ENCODE assay signal across 10 cellular contexts in genomic region chr15:73628976-73629854, GRCh38. TPM values are rescaled to one million over a fixed set of nuclear protein-coding genes. Genes with fewer than 3 reads are reported as not detected.
A peak's percentile ranks its signal among the peaks of the same experiment; 100 is the strongest.
DNase-seq lines count a peak whose midpoint lies in the region; ATAC-seq and TF ChIP-seq lines count a peak whose summit lies in the region.
"Had no signal": no experiment of that assay in that cellular context is flagged by ENCODE, and none has a peak within 500 bp of the region (broad histone marks: within the 10 kb centered on the region; RNA-seq: fewer than 3 reads in every experiment).

No MANE protein-coding gene starts in this region.

- no peak overlapping the region for H4K91ac ChIP-seq in H9 (ENCODE audit: insufficient read length, low read depth, low read length)

- ATAC-seq in HG03025 (IDR thresholded peaks at IDR 0.05; ENCODE audit: low FRiP score, unreplicated experiment) (no peak), HG02852 (IDR thresholded peaks at IDR 0.05; ENCODE audit: unreplicated experiment) (no peak)
- ATAC-seq: stimulated activated memory B cell treated with anti-CD40 and anti-IgM and Interleukin-4, amounts not matched to agents 10 μg/mL and 1 μg/mL and 100 μg/mL, for 72 hours had no signal

- peaks cover 12% of the 10 kb centered on the region for H3K23me2 ChIP-seq in H9 (ENCODE audit: insufficient read length, low read depth, low read length, poor library complexity, severe bottlenecking)

- WGBS in H9 (ENCODE audit: extremely low coverage, insufficient read length, low lambda C conversion rate), result no CpG with 5 or more reads among the region's 7 CpGs

- no peaks in the 10 kb centered on the region for H4K20me1 ChIP-seq in H9 (ENCODE audit: control insufficient read depth, insufficient read depth, insufficient read length)

- H2BK120ac ChIP-seq in H9 (ENCODE audit: low read depth, low read length, poor library complexity, severe bottlenecking), result no peak overlapping the region

- H4K5ac ChIP-seq in H9 (ENCODE audit: insufficient read length, low read depth, low read length), result no peak overlapping the region

- H3K4me1 Mint-ChIP-seq in H9, result peaks cover 53% of the 10 kb centered on the region in 2 experiments

- peaks cover 37% of the 10 kb centered on the region; the same call in 1 of the 2 replicates for H3K79me2 ChIP-seq in H9 (ENCODE audit: insufficient read depth, low read length)

- no peak overlapping the region for H3K4ac ChIP-seq in H9 (ENCODE audit: low read depth, low read length)

- no peak overlapping the region for H2BK5ac ChIP-seq in H9 (ENCODE audit: insufficient read length, low read length)

- no peak overlapping the region for H3K18ac ChIP-seq in H9 (ENCODE audit: insufficient read length, low read depth, low read length)

- peak overlapping the region in 2 of 3 experiments; percentile 25 to 71; a peak in 1 of 7 replicates for H3K27ac Mint-ChIP-seq in H9
- H3K27ac Mint-ChIP-seq: stimulated activated memory B cell treated with anti-CD40 and anti-IgM and Interleukin-4, amounts not matched to agents 10 μg/mL and 1 μg/mL and 100 μg/mL, for 72 hours had no signal

- H3K9me3 ChIP-seq in H9 (ENCODE audit: control insufficient read depth, low read depth, low read length), result no peaks in the 10 kb centered on the region

- DNase-seq in H9 (no peak), NCI-H69 (lab: John Stamatoyannopoulos, UW) (peak; percentile 35), epithelial cell of esophagus (ENCODE audit: low read depth) (peak; percentile 73), retina (peak; percentile 45), activated gamma-delta T cell treated with Interleukin-2 at 50 U/mL for 16 hours (no peak)
- DNase-seq: activated CD4-positive, alpha-beta T cell treated with anti-CD3 and anti-CD28 coated beads for 4 hours; brain microvascular endothelial cell had no signal

- no peak overlapping the region for H2BK15ac ChIP-seq in H9 (ENCODE audit: low read depth, low read length)

- no peaks in the 10 kb centered on the region for H3K36me3 Mint-ChIP-seq in H9 (ENCODE audit: insufficient read depth in 1 of 3, low read depth in 3 of 3)

- H3K27me3 ChIP-seq in H9 (ENCODE audit: insufficient read depth, low read length), result no peaks in the 10 kb centered on the region
- H3K27me3 ChIP-seq: brain microvascular endothelial cell had no signal

- no peak overlapping the region for H2AFZ ChIP-seq in H9 (ENCODE audit: low read length)

- H3T11ph ChIP-seq in H9 (ENCODE audit: low read length), result no peak overlapping the region

- H2BK20ac ChIP-seq in H9 (ENCODE audit: low read depth, low read length, poor library complexity, severe bottlenecking), result no peak overlapping the region

- H4K8ac ChIP-seq in H9 (replicated peaks; ENCODE audit: insufficient read length, low read depth, low read length), result no peak overlapping the region

- H3K27ac ChIP-seq in H9 (ENCODE audit: insufficient read length, low read depth, low read length), result no peak overlapping the region
- H3K27ac ChIP-seq: brain microvascular endothelial cell had no signal

- peaks cover 8% of the 10 kb centered on the region; the same call in 1 of the 2 replicates for H3K4me1 ChIP-seq in H9 (ENCODE audit: insufficient read depth, low read length)

- H3K4me3 Mint-ChIP-seq in H9, result no peak overlapping the region
- H3K4me3 Mint-ChIP-seq: stimulated activated memory B cell treated with anti-CD40 and anti-IgM and Interleukin-4, amounts not matched to agents 10 μg/mL and 1 μg/mL and 100 μg/mL, for 72 hours had no signal

- no peak overlapping the region for H3K4me3 ChIP-seq in epithelial cell of esophagus (ENCODE audit: low read length)

- no peak overlapping the region for H3K9ac ChIP-seq in H9 (ENCODE audit: extremely low read depth, insufficient read length, low read length)

- no peak overlapping the region for H3K14ac ChIP-seq in H9 (ENCODE audit: insufficient read depth, low read length)

- no peak overlapping the region for H3K4me2 ChIP-seq in H9 (ENCODE audit: insufficient read depth, insufficient read length, low read length)

- H3K56ac ChIP-seq in H9 (ENCODE audit: insufficient read length, low read depth, low read length), result no peak overlapping the region

- H3K79me1 ChIP-seq in H9 (ENCODE audit: insufficient read depth, low read depth, low read length, poor library complexity, severe bottlenecking), result peaks cover 3% of the 10 kb centered on the region

- no peak overlapping the region for H2AK5ac ChIP-seq in H9 (ENCODE audit: insufficient read length, low read length)

- H3K9me3 Mint-ChIP-seq in H9, result no peaks in the 10 kb centered on the region

- H2BK12ac ChIP-seq in H9 (ENCODE audit: insufficient read length, low read depth, low read length), result no peak overlapping the region

- TF ChIP-seq CTCF in H9 (conservative IDR thresholded peaks at IDR 0.05) (no peak), epithelial cell of esophagus (IDR thresholded peaks at IDR 0.05; ENCODE audit: insufficient read depth, low read depth, low read length, missing control alignments) (no peak)

- H3K27me3 Mint-ChIP-seq in H9 (ENCODE audit: low read depth), result no peaks in the 10 kb centered on the region; the same call in 1 of the 2 replicates
- H3K27me3 Mint-ChIP-seq: stimulated activated memory B cell treated with anti-CD40 and anti-IgM and Interleukin-4, amounts not matched to agents 10 μg/mL and 1 μg/mL and 100 μg/mL, for 72 hours had no signal

- no peak overlapping the region for H3K23ac ChIP-seq in H9 (ENCODE audit: insufficient read length, low read depth, low read length)

RNA-seq across cellular contexts. Expression of gene NPTN, which starts 4.0 kb away (rescaled TPM):
- 89.1 and 90.9 TPM in 2 replicates for total RNA-seq in H9 (2021)

RNA-seq across cellular contexts. Expression of gene CD276, which starts 55.0 kb away (rescaled TPM):
- 125 and 133 TPM in 2 replicates for total RNA-seq in H9 (2021)

Comparison
In these comparisons a context has a peak if more than half of its experiments do, and no peak if none do; other contexts are left out.
1. DNase-seq: peak in NCI-H69 (single experiment), epithelial cell of esophagus (single experiment) and retina (single experiment); none in H9 (single experiment) and activated gamma-delta T cell treated with Interleukin-2 at 50 U/mL for 16 hours (single experiment).